1 cellular context compared by ENCODE assay signal in the genomic region with DNA sequence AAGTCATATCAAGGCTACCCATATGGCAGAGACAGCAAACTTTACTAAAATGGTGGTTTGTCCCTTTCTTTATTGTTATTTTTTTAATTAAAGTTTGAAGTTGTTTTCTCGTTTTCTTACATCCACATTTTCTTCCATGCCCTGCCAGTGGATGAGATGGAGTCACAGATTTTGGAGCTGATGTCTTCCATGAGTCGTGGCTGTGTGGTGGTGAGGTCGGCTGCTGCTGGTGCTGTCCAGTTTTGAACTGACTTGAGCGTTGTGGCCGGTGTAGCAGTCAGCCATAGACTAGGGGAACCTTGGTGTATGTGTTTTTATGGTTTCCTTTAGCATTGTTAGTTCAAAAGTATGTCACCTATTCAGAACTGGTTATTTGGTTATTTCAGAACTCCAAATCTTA.
TF ChIP-seq lines count a peak whose summit lies in the region.

No MANE protein-coding gene starts in this region.

TF ChIP-seq in GM23338, 12 proteins besides CTCF, POLR2A, EP300 and RAD21 (continued from another document):
- TF ChIP-seq, protein P1, sequence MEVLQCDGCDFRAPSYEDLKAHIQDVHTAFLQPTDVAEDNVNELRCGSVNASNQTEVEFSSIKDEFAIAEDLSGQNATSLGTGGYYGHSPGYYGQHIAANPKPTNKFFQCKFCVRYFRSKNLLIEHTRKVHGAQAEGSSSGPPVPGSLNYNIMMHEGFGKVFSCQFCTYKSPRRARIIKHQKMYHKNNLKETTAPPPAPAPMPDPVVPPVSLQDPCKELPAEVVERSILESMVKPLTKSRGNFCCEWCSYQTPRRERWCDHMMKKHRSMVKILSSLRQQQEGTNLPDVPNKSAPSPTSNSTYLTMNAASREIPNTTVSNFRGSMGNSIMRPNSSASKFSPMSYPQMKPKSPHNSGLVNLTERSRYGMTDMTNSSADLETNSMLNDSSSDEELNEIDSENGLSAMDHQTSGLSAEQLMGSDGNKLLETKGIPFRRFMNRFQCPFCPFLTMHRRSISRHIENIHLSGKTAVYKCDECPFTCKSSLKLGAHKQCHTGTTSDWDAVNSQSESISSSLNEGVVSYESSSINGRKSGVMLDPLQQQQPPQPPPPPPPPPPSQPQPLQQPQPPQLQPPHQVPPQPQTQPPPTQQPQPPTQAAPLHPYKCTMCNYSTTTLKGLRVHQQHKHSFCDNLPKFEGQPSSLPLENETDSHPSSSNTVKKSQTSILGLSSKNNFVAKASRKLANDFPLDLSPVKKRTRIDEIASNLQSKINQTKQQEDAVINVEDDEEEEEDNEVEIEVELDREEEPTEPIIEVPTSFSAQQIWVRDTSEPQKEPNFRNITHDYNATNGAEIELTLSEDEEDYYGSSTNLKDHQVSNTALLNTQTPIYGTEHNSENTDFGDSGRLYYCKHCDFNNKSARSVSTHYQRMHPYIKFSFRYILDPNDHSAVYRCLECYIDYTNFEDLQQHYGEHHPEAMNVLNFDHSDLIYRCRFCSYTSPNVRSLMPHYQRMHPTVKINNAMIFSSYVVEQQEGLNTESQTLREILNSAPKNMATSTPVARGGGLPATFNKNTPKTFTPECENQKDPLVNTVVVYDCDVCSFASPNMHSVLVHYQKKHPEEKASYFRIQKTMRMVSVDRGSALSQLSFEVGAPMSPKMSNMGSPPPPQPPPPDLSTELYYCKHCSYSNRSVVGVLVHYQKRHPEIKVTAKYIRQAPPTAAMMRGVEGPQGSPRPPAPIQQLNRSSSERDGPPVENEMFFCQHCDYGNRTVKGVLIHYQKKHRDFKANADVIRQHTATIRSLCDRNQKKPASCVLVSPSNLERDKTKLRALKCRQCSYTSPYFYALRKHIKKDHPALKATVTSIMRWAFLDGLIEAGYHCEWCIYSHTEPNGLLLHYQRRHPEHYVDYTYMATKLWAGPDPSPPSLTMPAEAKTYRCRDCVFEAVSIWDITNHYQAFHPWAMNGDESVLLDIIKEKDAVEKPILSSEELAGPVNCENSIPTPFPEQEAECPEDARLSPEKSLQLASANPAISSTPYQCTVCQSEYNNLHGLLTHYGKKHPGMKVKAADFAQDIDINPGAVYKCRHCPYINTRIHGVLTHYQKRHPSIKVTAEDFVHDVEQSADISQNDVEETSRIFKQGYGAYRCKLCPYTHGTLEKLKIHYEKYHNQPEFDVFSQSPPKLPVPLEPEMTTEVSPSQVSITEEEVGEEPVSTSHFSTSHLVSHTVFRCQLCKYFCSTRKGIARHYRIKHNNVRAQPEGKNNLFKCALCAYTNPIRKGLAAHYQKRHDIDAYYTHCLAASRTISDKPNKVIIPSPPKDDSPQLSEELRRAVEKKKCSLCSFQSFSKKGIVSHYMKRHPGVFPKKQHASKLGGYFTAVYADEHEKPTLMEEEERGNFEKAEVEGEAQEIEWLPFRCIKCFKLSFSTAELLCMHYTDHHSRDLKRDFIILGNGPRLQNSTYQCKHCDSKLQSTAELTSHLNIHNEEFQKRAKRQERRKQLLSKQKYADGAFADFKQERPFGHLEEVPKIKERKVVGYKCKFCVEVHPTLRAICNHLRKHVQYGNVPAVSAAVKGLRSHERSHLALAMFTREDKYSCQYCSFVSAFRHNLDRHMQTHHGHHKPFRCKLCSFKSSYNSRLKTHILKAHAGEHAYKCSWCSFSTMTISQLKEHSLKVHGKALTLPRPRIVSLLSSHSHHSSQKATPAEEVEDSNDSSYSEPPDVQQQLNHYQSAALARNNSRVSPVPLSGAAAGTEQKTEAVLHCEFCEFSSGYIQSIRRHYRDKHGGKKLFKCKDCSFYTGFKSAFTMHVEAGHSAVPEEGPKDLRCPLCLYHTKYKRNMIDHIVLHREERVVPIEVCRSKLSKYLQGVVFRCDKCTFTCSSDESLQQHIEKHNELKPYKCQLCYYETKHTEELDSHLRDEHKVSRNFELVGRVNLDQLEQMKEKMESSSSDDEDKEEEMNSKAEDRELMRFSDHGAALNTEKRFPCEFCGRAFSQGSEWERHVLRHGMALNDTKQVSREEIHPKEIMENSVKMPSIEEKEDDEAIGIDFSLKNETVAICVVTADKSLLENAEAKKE (CRISPR knock-in tag; IDR thresholded peaks at IDR 0.05) = no peak
- no peak for TF ChIP-seq STAT1 (IDR thresholded peaks at IDR 0.05; ENCODE audit: unreplicated experiment)
